22 cellular contexts compared by ENCODE assay signal in genomic region chr11:70584786-70585545, GRCh38.
"Had no signal": no experiment of that assay in that cellular context is flagged by ENCODE, and none has a peak within 500 bp of the region (broad histone marks: within the 10 kb centered on the region; RNA-seq: fewer than 3 reads in every experiment).

No MANE protein-coding gene starts in this region.

- H3K4me1 Mint-ChIP-seq: memory B cell had no signal

- H3K4me1 ChIP-seq: colonic mucosa, upper lobe of left lung had no signal

- H3K9me3 Mint-ChIP-seq: activated naive CD8-positive, alpha-beta T cell treated with anti-CD3 and anti-CD28 coated beads, Interleukin-2, amount 50 U/mL, for 24 hours; activated T-cell treated with anti-CD3 and anti-CD28 coated beads, Interleukin-2, amount 50 U/mL, for 4 hours; activated T-helper 2 cell treated with anti-CD3 and anti-CD28 coated beads, Interferon-gamma antibody, Interleukin-2, Interleukin-4, amounts not matched to agents 10 μg/mL and 5 μg/mL and 100 μg/mL, durations not matched to agents 14 hours and 24 hours and 36 hours; effector memory CD8-positive, alpha-beta T cell; immature natural killer cell; memory B cell; natural killer cell treated with Interleukin-12 subunit alpha and Interleukin-12 subunit beta and Interleukin-15 and Interleukin-18, amount 100 ng/mL, for 72 hours had no signal

- H3K9me3 ChIP-seq: colonic mucosa, upper lobe of left lung had no signal

- H3K27ac Mint-ChIP-seq: activated naive CD8-positive, alpha-beta T cell treated with anti-CD3 and anti-CD28 coated beads, Interleukin-2, amount 50 U/mL, for 24 hours; activated T-helper 2 cell treated with anti-CD3 and anti-CD28 coated beads, Interferon-gamma antibody, Interleukin-2, Interleukin-4, amounts not matched to agents 10 μg/mL and 5 μg/mL and 100 μg/mL, durations not matched to agents 14 hours and 24 hours and 36 hours; effector memory CD8-positive, alpha-beta T cell; immature natural killer cell; memory B cell; natural killer cell treated with Interleukin-12 subunit alpha and Interleukin-12 subunit beta and Interleukin-15 and Interleukin-18, amount 100 ng/mL, for 72 hours had no signal

- H3K4me3 ChIP-seq: colonic mucosa, dorsolateral prefrontal cortex, hepatocyte, upper lobe of left lung had no signal

- H3K27ac ChIP-seq: colonic mucosa, hepatocyte, upper lobe of left lung had no signal

- H2AFZ ChIP-seq: hepatocyte had no signal

- H3K36me3 ChIP-seq: colonic mucosa, upper lobe of left lung had no signal

- H3K27me3 ChIP-seq: colonic mucosa, dorsolateral prefrontal cortex, hepatocyte, upper lobe of left lung had no signal

- H3K4me3 Mint-ChIP-seq: activated naive CD8-positive, alpha-beta T cell treated with anti-CD3 and anti-CD28 coated beads, Interleukin-2, amount 50 U/mL, for 24 hours; activated T-cell treated with anti-CD3 and anti-CD28 coated beads, Interleukin-2, amount 50 U/mL, for 4 hours; effector memory CD8-positive, alpha-beta T cell; immature natural killer cell; memory B cell; natural killer cell treated with Interleukin-12 subunit alpha and Interleukin-12 subunit beta and Interleukin-15 and Interleukin-18, amount 100 ng/mL, for 72 hours had no signal

- H3K4me2 ChIP-seq: hepatocyte had no signal

- FAIRE-seq: endothelial cell of umbilical vein had no signal

- DNase-seq: activated CD4-positive, alpha-beta T cell treated with anti-CD3 and anti-CD28 coated beads for 4 hours; activated CD4-positive, alpha-beta T cell treated with anti-CD3 and anti-CD28 coated beads, Interleukin-2, amount 50 U/mL, for 48 hours; activated CD4-positive, CD25-positive, alpha-beta regulatory T cell; activated CD8-positive, alpha-beta memory T cell treated with anti-CD3 and anti-CD28 coated beads, Interleukin-2, amount 50 U/mL, for 48 hours; activated naive CD4-positive, alpha-beta T cell treated with anti-CD3 and anti-CD28 coated beads, Interleukin-2, amount 50 U/mL, for 16 hours; activated naive CD8-positive, alpha-beta T cell treated with anti-CD3 and anti-CD28 coated beads, Interleukin-2, amount 50 U/mL, for 24 hours; activated T-cell treated with anti-CD3 and anti-CD28 coated beads, Interleukin-2, amount 50 U/mL, for 4 hours; colonic mucosa; effector memory CD8-positive, alpha-beta T cell; foreskin melanocyte; immature natural killer cell; occipital lobe; stimulated activated CD4-positive, alpha-beta T cell treated with anti-CD3 and anti-CD28 coated beads, Interleukin-4, amount 100 ng/mL, for 4 hours; stimulated activated naive CD8-positive, alpha-beta T cell treated with anti-CD3 and anti-CD28 coated beads, Interleukin-15, Interleukin-2, amounts not matched to agents 100 U/mL and 50 U/mL, for 24 hours; T-helper 9 cell; upper lobe of left lung had no signal

- H3K36me3 Mint-ChIP-seq: immature natural killer cell; memory B cell; natural killer cell treated with Interleukin-12 subunit alpha and Interleukin-12 subunit beta and Interleukin-15 and Interleukin-18, amount 100 ng/mL, for 72 hours had no signal
